12 cellular contexts compared by ENCODE assay signal in genomic region chr6:105428342-105428957, GRCh38. TPM values are rescaled to one million over a fixed set of nuclear protein-coding genes. Genes with fewer than 3 reads are reported as not detected.
DNase-seq lines count a peak whose midpoint lies in the region; ATAC-seq and TF ChIP-seq lines count a peak whose summit lies in the region.
"Had no signal": no experiment of that assay in that cellular context is flagged by ENCODE, and none has a peak within 500 bp of the region (broad histone marks: within the 10 kb centered on the region; RNA-seq: fewer than 3 reads in every experiment).

No MANE protein-coding gene starts in this region.

- no peaks in the 10 kb centered on the region for H3K9me3 ChIP-seq in hepatocyte (ENCODE audit: low read depth)
- no peaks in the 10 kb centered on the region for H3K9me3 ChIP-seq in skeletal muscle satellite cell (replicated peaks; ENCODE audit: low read length)

- no peak overlapping the region for H3K4me3 ChIP-seq in astrocyte of the cerebellum (ENCODE audit: low read depth, low read length)
- no peak overlapping the region for H3K4me3 ChIP-seq in hepatocyte
- no peak overlapping the region for H3K4me3 ChIP-seq in skeletal muscle satellite cell (ENCODE audit: low read length)

- TF ChIP-seq CTCF in astrocyte of the cerebellum (IDR thresholded peaks at IDR 0.05; ENCODE audit: low read depth, low read length, missing control alignments) (no peak), hepatocyte (IDR thresholded peaks at IDR 0.05; ENCODE audit: poor library complexity) (no peak)

- ATAC-seq in GM21381 (IDR thresholded peaks at IDR 0.05; ENCODE audit: unreplicated experiment): no peak
- ATAC-seq in HG02884 (IDR thresholded peaks at IDR 0.05; ENCODE audit: unreplicated experiment): no peak

- no peak overlapping the region for H3K9ac ChIP-seq in skeletal muscle satellite cell (ENCODE audit: low read depth, low read length)

- H3K9me2 ChIP-seq in hepatocyte (replicated peaks; ENCODE audit: insufficient read depth): no peaks in the 10 kb centered on the region

- H3K27ac ChIP-seq in hepatocyte: peak overlapping the region; percentile 59

- WGBS in hepatocyte (ENCODE audit: low lambda C conversion rate, missing lambda C conversion rate): 64% methylated on average over 5 of the region's 5 CpGs

- DNase-seq in H4 (ENCODE audit: low spot score) (peak; percentile 5), astrocyte of the cerebellum (ENCODE audit: low read depth) (peak; percentile 84), hepatocyte (ENCODE audit: low spot score) (no peak), NCI-H187 treated with DMSO at 0.1 percent for 48 hours (lab: John Stamatoyannopoulos, UW) (no peak), NCI-H345 (lab: John Stamatoyannopoulos, UW) (no peak)
- DNase-seq: activated B cell treated with CpG ODN at 0.5 μM for 24 hours; activated gamma-delta T cell; DND-41; effector CD8-positive, alpha-beta T cell had no signal

- H3K4me1 ChIP-seq in hepatocyte (ENCODE audit: insufficient read depth): peaks cover 15% of the 10 kb centered on the region
- H3K4me1 ChIP-seq in skeletal muscle satellite cell (ENCODE audit: control insufficient read depth, insufficient read depth, low read length): peaks cover 41% of the 10 kb centered on the region

- no peaks in the 10 kb centered on the region for H3K79me2 ChIP-seq in hepatocyte

- H3K4me2 ChIP-seq in hepatocyte: no peak overlapping the region
- H3K4me2 ChIP-seq in skeletal muscle satellite cell (ENCODE audit: low read length): peak overlapping the region; percentile 6

- no peak overlapping the region for H2AFZ ChIP-seq in hepatocyte

- H3K36me3 ChIP-seq in hepatocyte (replicated peaks; ENCODE audit: insufficient read depth, low read depth) (no peaks in the 10 kb centered on the region), skeletal muscle satellite cell (ENCODE audit: insufficient read depth, low read length) (no peaks in the 10 kb centered on the region)

- H3K27me3 ChIP-seq in hepatocyte (no peaks in the 10 kb centered on the region), skeletal muscle satellite cell (ENCODE audit: control insufficient read depth, insufficient read depth, low read length) (no peaks in the 10 kb centered on the region)

- in situ Hi-C loops in astrocyte of the cerebellum (cut with HindIII; ENCODE audit: low sequenced_read_pairs): no loop called here

- H4K20me1 ChIP-seq in hepatocyte (ENCODE audit: insufficient read depth, poor library complexity, severe bottlenecking): no peaks in the 10 kb centered on the region

RNA-seq across cellular contexts. Expression of gene PREP, which starts 25.6 kb away (rescaled TPM):
- 10.5 and 12.2 TPM in 2 replicates for total RNA-seq in H4 (2014; rRNA removed; shearing (Covaris generic))
- 27.2 and 27.6 TPM in 2 replicates for total RNA-seq in hepatocyte
- 27.3 and 30.3 TPM in 2 replicates for polyA plus RNA-seq in hepatocyte
- total RNA-seq in skeletal muscle satellite cell (2012; rRNA removed): 19.2 and 19.3 TPM in 2 replicates

Comparison
In these comparisons a context has a peak if more than half of its experiments do, and no peak if none do; other contexts are left out.
1. DNase-seq: peak in H4 (single experiment) and astrocyte of the cerebellum (single experiment); none in hepatocyte (single experiment), NCI-H187 treated with DMSO at 0.1 percent for 48 hours (single experiment) and NCI-H345 (single experiment).